Comparison of ENCODE assay signal across 8 cellular contexts in genomic region chr1:151510614-151510956, GRCh38. TPM values are rescaled to one million over a fixed set of nuclear protein-coding genes. Genes with fewer than 3 reads are reported as not detected.
DNase-seq lines count a peak whose midpoint lies in the region; ATAC-seq and TF ChIP-seq lines count a peak whose summit lies in the region.

No MANE protein-coding gene starts in this region.

- ATAC-seq in right lobe of liver (no peak), GM18498 (IDR thresholded peaks at IDR 0.05; ENCODE audit: unreplicated experiment) (no peak), HG03196 (IDR thresholded peaks at IDR 0.05; ENCODE audit: unreplicated experiment) (no peak)

- H3K27ac ChIP-seq in ascending aorta = peak overlapping the region; percentile 68 to 69
- peak overlapping the region; percentile 36 to 90 (median 76) for H3K27ac ChIP-seq in right lobe of liver
- H3K27ac ChIP-seq in thymus (ENCODE audit: low read depth) = peak overlapping the region; percentile 36

- H3K36me3 ChIP-seq in ascending aorta (no peaks in the 10 kb centered on the region), right lobe of liver (no peaks in the 10 kb centered on the region), thymus (ENCODE audit: control insufficient read depth, insufficient read depth) (no peaks in the 10 kb centered on the region)

- peaks cover 5% of the 10 kb centered on the region for H3K27me3 Mint-ChIP-seq in activated CD4-positive, alpha-beta T cell treated with anti-CD3 and anti-CD28 coated beads, Interleukin-2, amount 10 ng/mL, durations not matched to agents 7 days and 5 days

- H3K9me3 Mint-ChIP-seq in activated CD4-positive, alpha-beta T cell treated with anti-CD3 and anti-CD28 coated beads, Interleukin-2, amount 10 ng/mL, durations not matched to agents 7 days and 5 days = no peaks in the 10 kb centered on the region

- WGBS in right lobe of liver (ENCODE audit: insufficient coverage, low coverage, low lambda C conversion rate, missing lambda C conversion rate) = 5% methylated on average over 10 of the region's 10 CpGs
- 3% methylated on average over 10 of the region's 10 CpGs for WGBS in thymus

- CTCF ChIA-PET in activated CD4-positive, alpha-beta T cell treated with anti-CD3 and anti-CD28 coated beads, Interleukin-2, amount 10 ng/mL, durations not matched to agents 7 days and 5 days (lab: Charles Lee) = interaction anchor here (1.1 to 1.3 kb wide), 2 partner anchors 10 to 16 kb away, joined by 3 to 4 read pairs; no protein-coding TSS in a partner anchor

- no peak for DNase-seq in activated CD4-positive, alpha-beta T cell treated with anti-CD3 and anti-CD28 coated beads, Interleukin-2, amount 10 ng/mL, durations not matched to agents 7 days and 5 days
- no peak for DNase-seq in activated CD4-positive, alpha-beta T cell treated with anti-CD3 and anti-CD28 coated beads for 4 hours
- no peak for DNase-seq in ascending aorta (ENCODE audit: low spot score in 2 of 2)
- DNase-seq in right lobe of liver = no peak
- DNase-seq in stimulated activated CD4-positive, alpha-beta T cell treated with anti-CD3 and anti-CD28 coated beads, Interleukin-2, amount 100 ng/mL, for 48 hours = no peak

- no peaks in the 10 kb centered on the region for H3K9me3 ChIP-seq in ascending aorta
- no peaks in the 10 kb centered on the region for H3K9me3 ChIP-seq in right lobe of liver
- no peaks in the 10 kb centered on the region for H3K9me3 ChIP-seq in thymus (ENCODE audit: control insufficient read depth)

- H3K4me3 ChIP-seq in ascending aorta (peak overlapping the region; percentile 68 to 78), right lobe of liver (peak overlapping the region; percentile 66 to 72 (median 67)), thymus (ENCODE audit: low read length) (peak overlapping the region; percentile 81)

- TF ChIP-seq POLR2A in right lobe of liver (IDR thresholded peaks at IDR 0.05) = no peak

- H3K27me3 ChIP-seq in ascending aorta = no peaks in the 10 kb centered on the region
- no peaks in the 10 kb centered on the region for H3K27me3 ChIP-seq in right lobe of liver
- H3K27me3 ChIP-seq in thymus (ENCODE audit: control insufficient read depth, insufficient read depth) = no peaks in the 10 kb centered on the region

- H3K4me1 ChIP-seq in ascending aorta (peaks cover 0 to 13% of the 10 kb centered on the region in 2 donors), right lobe of liver (peaks cover 0 to 43% (median 6%) of the 10 kb centered on the region in 4 donors), thymus (ENCODE audit: control insufficient read depth, insufficient read depth, low read length) (peaks cover 13% of the 10 kb centered on the region)

- POLR2A ChIA-PET in activated CD4-positive, alpha-beta T cell treated with anti-CD3 and anti-CD28 coated beads, Interleukin-2, amount 10 ng/mL, durations not matched to agents 7 days and 5 days (lab: Charles Lee) = no interaction called here

- no peaks in the 10 kb centered on the region for H3K36me3 Mint-ChIP-seq in activated CD4-positive, alpha-beta T cell treated with anti-CD3 and anti-CD28 coated beads, Interleukin-2, amount 10 ng/mL, durations not matched to agents 7 days and 5 days (ENCODE audit: low read depth)

- H3K4me1 Mint-ChIP-seq in activated CD4-positive, alpha-beta T cell treated with anti-CD3 and anti-CD28 coated beads, Interleukin-2, amount 10 ng/mL, durations not matched to agents 7 days and 5 days = peaks cover 29% of the 10 kb centered on the region

- H3K4me3 Mint-ChIP-seq in activated CD4-positive, alpha-beta T cell treated with anti-CD3 and anti-CD28 coated beads, Interleukin-2, amount 10 ng/mL, durations not matched to agents 7 days and 5 days = peak overlapping the region; percentile 74

- intact Hi-C loops in ascending aorta (cut with DNase I) (loop anchor here (2.0 to 5.0 kb wide), 2 partner anchors 52 to 68 kb away; partner anchors contain the start of gene POGZ), right lobe of liver (cut with DNase I) (no loop called here)

- H3K27ac Mint-ChIP-seq in activated CD4-positive, alpha-beta T cell treated with anti-CD3 and anti-CD28 coated beads, Interleukin-2, amount 10 ng/mL, durations not matched to agents 7 days and 5 days = peak overlapping the region; percentile 7

- no peak for TF ChIP-seq CTCF in ascending aorta (IDR thresholded peaks at IDR 0.05)
- TF ChIP-seq CTCF in right lobe of liver (IDR thresholded peaks at IDR 0.05) = no peak

RNA-seq across cellular contexts. Expression of gene CGN, which starts 0.6 kb away (rescaled TPM):
- under 1 TPM; 0.17 to 0.30 TPM for total RNA-seq in activated CD4-positive, alpha-beta T cell treated with anti-CD3 and anti-CD28 coated beads, Interleukin-2, amount 10 ng/mL, durations not matched to agents 7 days and 5 days
- total RNA-seq in ascending aorta (not detected), right lobe of liver (10 to 100 TPM; 15.9 to 65.4 (median 38.6) TPM)
- 2.8 TPM for polyA plus RNA-seq in thymus

RNA-seq across cellular contexts. Expression of gene TUFT1, which starts 29.5 kb away (rescaled TPM):
- 1 to 10 TPM; 1.9 to 2.2 TPM for total RNA-seq in activated CD4-positive, alpha-beta T cell treated with anti-CD3 and anti-CD28 coated beads, Interleukin-2, amount 10 ng/mL, durations not matched to agents 7 days and 5 days
- total RNA-seq in ascending aorta (2.3 TPM), right lobe of liver (1 to 10 TPM; 1.6 to 8.0 (median 3.1) TPM)
- 6.9 TPM for polyA plus RNA-seq in thymus

RNA-seq across cellular contexts. Expression of gene POGZ, which starts 51.3 kb away (rescaled TPM):
- total RNA-seq in activated CD4-positive, alpha-beta T cell treated with anti-CD3 and anti-CD28 coated beads, Interleukin-2, amount 10 ng/mL, durations not matched to agents 7 days and 5 days = 10 to 100 TPM; 82.8 to 85.5 TPM
- total RNA-seq in ascending aorta (18.1 TPM), right lobe of liver (10 to 100 TPM; 13.5 to 44.9 (median 29.9) TPM)
- polyA plus RNA-seq in thymus = 33.5 TPM

Comparison
In these comparisons a context has a peak if more than half of its experiments do, and no peak if none do; other contexts are left out.
1. RNA of gene CGN, which starts 0.6 kb away (total RNA-seq): 15.9 to 65.4 TPM in right lobe of liver; 0.17 to 0.30 TPM in activated CD4-positive, alpha-beta T cell treated with anti-CD3 and anti-CD28 coated beads, Interleukin-2, amount 10 ng/mL, durations not matched to agents 7 days and 5 days and not detected in ascending aorta (single experiment); every median in the first group is over 10 times any median in the second.
2. Peak in every context shown above with its lines, with median percentiles within 50 percentile points of each other: H3K27ac ChIP-seq and H3K4me3 ChIP-seq.